ENCODE assay signal across 21 cellular contexts in genomic region chr1:2448098-2448445, GRCh38. TPM values are rescaled to one million over a fixed set of nuclear protein-coding genes. Genes with fewer than 3 reads are reported as not detected.
A peak's percentile ranks its signal among the peaks of the same experiment; 100 is the strongest.
DNase-seq lines count a peak whose midpoint lies in the region; ATAC-seq and TF ChIP-seq lines count a peak whose summit lies in the region.
"Had no signal": no experiment of that assay in that cellular context is flagged by ENCODE, and none has a peak within 500 bp of the region (broad histone marks: within the 10 kb centered on the region; RNA-seq: fewer than 3 reads in every experiment).

No MANE protein-coding gene starts in this region.

- H3K27ac ChIP-seq in CD8-positive, alpha-beta T cell (ENCODE audit: low read depth, low read length): no peak overlapping the region
- H3K27ac ChIP-seq in WERI-Rb-1: peak overlapping the region; percentile 31; the same call in 1 of the 2 replicates
- peak overlapping the region; percentile 77 for H3K27ac ChIP-seq in mesenchymal stem cell (ENCODE audit: low read length, poor library complexity, severe bottlenecking)
- no peak overlapping the region for H3K27ac ChIP-seq in endodermal cell (ENCODE audit: low read depth, low read length)
- H3K27ac ChIP-seq: esophagus squamous epithelium, HL-60, KMS-11, psoas muscle, stomach, uterus had no signal

- H3K9me3 Mint-ChIP-seq in CD8-positive, alpha-beta T cell: no peaks in the 10 kb centered on the region
- no peaks in the 10 kb centered on the region for H3K9me3 Mint-ChIP-seq in endodermal cell

- no peak overlapping the region for H2BK120ac ChIP-seq in mesenchymal stem cell (ENCODE audit: low read depth, low read length)

- ATAC-seq in CD8-positive, alpha-beta T cell: no peak
- ATAC-seq in HG03521 (IDR thresholded peaks at IDR 0.05; ENCODE audit: unreplicated experiment): no peak
- ATAC-seq: psoas muscle had no signal

- WGBS in mesenchymal stem cell: 56% methylated on average over 18 of the region's 18 CpGs
- WGBS in endodermal cell (ENCODE audit: insufficient coverage in 1 of 2, insufficient read length in 1 of 2), 2 experiments: 72 to 85% methylated on average over 17 to 18 of the region's 18 CpGs

- CTCF ChIA-PET in CD8-positive, alpha-beta T cell (lab: Charles Lee): no interaction called here

- intact Hi-C loops in CD8-positive, alpha-beta T cell (cut with DNase I, micrococcal nuclease): no loop called here

- no peak overlapping the region for H3K4me3 ChIP-seq in CD8-positive, alpha-beta T cell (ENCODE audit: low read depth, low read length)
- H3K4me3 ChIP-seq in WERI-Rb-1 (ENCODE audit: low read depth, low read length) (no peak overlapping the region), mesenchymal stem cell (ENCODE audit: insufficient read depth in 1 of 2, low read depth in 1 of 2, low read length in 2 of 2) (no peak overlapping the region), H7 (ENCODE audit: insufficient read depth, low read depth, low read length) (no peak overlapping the region), endodermal cell (ENCODE audit: low read length) (no peak overlapping the region)
- H3K4me3 ChIP-seq: esophagus squamous epithelium, psoas muscle, stomach, uterus had no signal

- H3K4ac ChIP-seq in mesenchymal stem cell (ENCODE audit: low read depth in 1 of 2, low read length in 2 of 2): no peak overlapping the region

- no peak overlapping the region for H4K8ac ChIP-seq in mesenchymal stem cell (ENCODE audit: low read length)

- H3K9me3 ChIP-seq in CD8-positive, alpha-beta T cell (ENCODE audit: low read length): no peaks in the 10 kb centered on the region
- H3K9me3 ChIP-seq in WERI-Rb-1 (ENCODE audit: severe bottlenecking): no peaks in the 10 kb centered on the region
- no peaks in the 10 kb centered on the region for H3K9me3 ChIP-seq in mesenchymal stem cell (ENCODE audit: control insufficient read depth, low read length)
- no peaks in the 10 kb centered on the region for H3K9me3 ChIP-seq in endodermal cell (ENCODE audit: control insufficient read depth, low read length)
- H3K9me3 ChIP-seq: esophagus squamous epithelium, psoas muscle, SK-N-SH, stomach, uterus had no signal

- DNase-seq in CD8-positive, alpha-beta T cell: no peak
- peak; percentile 42 for DNase-seq in LHCN-M2 (ENCODE audit: low read depth)
- DNase-seq in WERI-Rb-1: no peak
- DNase-seq in mesenchymal stem cell: no peak
- DNase-seq in glomerular visceral epithelial cell (ENCODE audit: extremely low spot score): no peak
- no peak for DNase-seq in H7
- no peak for DNase-seq in endodermal cell
- DNase-seq: activated gamma-delta T cell; aorta; esophagus squamous epithelium; kidney glomerular epithelial cell; NCI-H187; psoas muscle; SK-N-SH; stimulated activated CD4-positive, alpha-beta T cell treated with anti-CD3 and anti-CD28 coated beads, Interleukin-15, amount 100 ng/mL, for 24 hours; stomach; uterus had no signal

- H2BK12ac ChIP-seq in mesenchymal stem cell (ENCODE audit: low read length in 2 of 2): no peak overlapping the region

- H3K23ac ChIP-seq in mesenchymal stem cell (ENCODE audit: low read length in 2 of 2): no peak overlapping the region

- POLR2A ChIA-PET in CD8-positive, alpha-beta T cell (lab: Charles Lee): no interaction called here

- H3K27me3 ChIP-seq in CD8-positive, alpha-beta T cell (ENCODE audit: insufficient read depth, low read length): peaks cover 10% of the 10 kb centered on the region
- H3K27me3 ChIP-seq in WERI-Rb-1 (ENCODE audit: insufficient read depth, low read depth, severe bottlenecking) (peaks cover 9% of the 10 kb centered on the region), mesenchymal stem cell (ENCODE audit: control insufficient read depth in 1 of 2, insufficient read depth in 1 of 2, low read length in 2 of 2) (peaks cover 0 to 40% of the 10 kb centered on the region in 2 experiments), H7 (ENCODE audit: control insufficient read depth, insufficient read depth, low read length) (peaks cover 15% of the 10 kb centered on the region), endodermal cell (ENCODE audit: control insufficient read depth, insufficient read depth, low read length, poor library complexity, severe bottlenecking) (peaks cover 24% of the 10 kb centered on the region)

- no peaks in the 10 kb centered on the region for H3K36me3 Mint-ChIP-seq in CD8-positive, alpha-beta T cell
- H3K36me3 Mint-ChIP-seq in endodermal cell (ENCODE audit: low read depth): no peaks in the 10 kb centered on the region

- no peaks in the 10 kb centered on the region for H3K4me1 ChIP-seq in CD8-positive, alpha-beta T cell (ENCODE audit: insufficient read depth, low read length)
- peaks cover 90% of the 10 kb centered on the region for H3K4me1 ChIP-seq in mesenchymal stem cell (ENCODE audit: control insufficient read depth, insufficient read depth, low read depth, low read length)
- no peaks in the 10 kb centered on the region for H3K4me1 ChIP-seq in endodermal cell (ENCODE audit: control insufficient read depth, insufficient read depth, low read length)

- no peak overlapping the region for H2BK15ac ChIP-seq in mesenchymal stem cell (ENCODE audit: low read depth, poor library complexity, severe bottlenecking)

- no peak overlapping the region for H4K91ac ChIP-seq in mesenchymal stem cell (ENCODE audit: low read length)

- peak overlapping the region; percentile 5 for H3K4me2 ChIP-seq in mesenchymal stem cell (ENCODE audit: low read length, poor library complexity, severe bottlenecking)
- H3K4me2 ChIP-seq: KMS-11, SK-N-SH had no signal

- H3K27me3 Mint-ChIP-seq in CD8-positive, alpha-beta T cell (ENCODE audit: low read depth): peaks cover 7% of the 10 kb centered on the region
- H3K27me3 Mint-ChIP-seq in endodermal cell (ENCODE audit: insufficient read depth): peaks cover 20% of the 10 kb centered on the region

- no peak overlapping the region for H3K18ac ChIP-seq in mesenchymal stem cell (ENCODE audit: low read depth in 1 of 2, low read length in 2 of 2)

- peak overlapping the region; percentile 80 for H2AK5ac ChIP-seq in mesenchymal stem cell (ENCODE audit: low read length, severe bottlenecking)

- peak overlapping the region; percentile 49 for H3K27ac Mint-ChIP-seq in CD8-positive, alpha-beta T cell
- H3K27ac Mint-ChIP-seq in endodermal cell: no peak overlapping the region

- no peaks in the 10 kb centered on the region for H3K36me3 ChIP-seq in CD8-positive, alpha-beta T cell (ENCODE audit: insufficient read depth, low read length)
- H3K36me3 ChIP-seq in WERI-Rb-1 (no peaks in the 10 kb centered on the region), mesenchymal stem cell (ENCODE audit: control insufficient read depth in 1 of 2, insufficient read depth in 2 of 2, low read depth in 1 of 2, low read length in 2 of 2) (no peaks in the 10 kb centered on the region), H7 (replicated peaks; ENCODE audit: control insufficient read depth, insufficient read depth, low read length) (no peaks in the 10 kb centered on the region), endodermal cell (ENCODE audit: control insufficient read depth, insufficient read depth, low read length) (no peaks in the 10 kb centered on the region)
- H3K36me3 ChIP-seq: stomach, uterus had no signal

- no peak overlapping the region for H3K14ac ChIP-seq in mesenchymal stem cell (ENCODE audit: low read length in 2 of 2)

- peak overlapping the region; percentile 54 for H2BK5ac ChIP-seq in mesenchymal stem cell (ENCODE audit: low read depth, low read length, poor library complexity, severe bottlenecking)

- H2AFZ ChIP-seq in mesenchymal stem cell (ENCODE audit: low read depth, low read length): no peak overlapping the region

- H3K9ac ChIP-seq in mesenchymal stem cell (ENCODE audit: low read length) (no peak overlapping the region), endodermal cell (ENCODE audit: extremely low read depth, low read length, poor library complexity, severe bottlenecking) (no peak overlapping the region)
- H3K9ac ChIP-seq: KMS-11, SK-N-SH had no signal

- no peak overlapping the region for H3K4me3 Mint-ChIP-seq in CD8-positive, alpha-beta T cell
- no peak overlapping the region for H3K4me3 Mint-ChIP-seq in endodermal cell

- no peak for TF ChIP-seq CTCF in CD8-positive, alpha-beta T cell (IDR thresholded peaks at IDR 0.05)
- TF ChIP-seq CTCF in WERI-Rb-1 (IDR thresholded peaks at IDR 0.05; ENCODE audit: low read depth, low read length) (no peak), endodermal cell (conservative IDR thresholded peaks at IDR 0.05) (no peak)

- no peaks in the 10 kb centered on the region for H3K4me1 Mint-ChIP-seq in CD8-positive, alpha-beta T cell (ENCODE audit: low read depth)
- no peaks in the 10 kb centered on the region for H3K4me1 Mint-ChIP-seq in endodermal cell

- H3K79me1 ChIP-seq in mesenchymal stem cell (replicated peaks; ENCODE audit: low read length, poor library complexity, severe bottlenecking): no peaks in the 10 kb centered on the region

RNA-seq across cellular contexts. Expression of gene PLCH2, which starts 28.0 kb away (rescaled TPM):
- total RNA-seq in CD8-positive, alpha-beta T cell: 10 to 100 TPM; 17.9 to 19.1 TPM
- total RNA-seq in LHCN-M2 (2014; rRNA removed): 0.06 TPM in 1 of 2 replicates, not detected in the other
- 0.09 TPM for polyA plus RNA-seq in LHCN-M2 (2012)
- polyA plus RNA-seq in mesenchymal stem cell (2013, experiment 1 of 2): under 0.01 TPM
- not detected for polyA plus RNA-seq in mesenchymal stem cell (2013, experiment 2 of 2)
- 0.24 and 0.37 TPM in 2 replicates for total RNA-seq in H7 (2014; rRNA removed; shearing (Covaris generic))
- under 1 TPM; 0.18 to 0.31 TPM for total RNA-seq in endodermal cell
- 1.4 TPM for polyA plus RNA-seq in endodermal cell (2013, experiment 1 of 2)
- 0.99 TPM for polyA plus RNA-seq in endodermal cell (2013, experiment 2 of 2)
- total RNA-seq: NCI-H460 had no signal
- polyA plus RNA-seq: aorta had no signal

RNA-seq across cellular contexts. Expression of gene PEX10, which starts 35.7 kb away (rescaled TPM):
- total RNA-seq in CD8-positive, alpha-beta T cell: 10 to 100 TPM; 11.6 to 11.8 TPM
- total RNA-seq in LHCN-M2 (2014; rRNA removed): 47.9 and 51.6 TPM in 2 replicates
- 32.0 TPM for polyA plus RNA-seq in LHCN-M2 (2012)
- 10.6 TPM for polyA plus RNA-seq in mesenchymal stem cell (2013, experiment 1 of 2)
- polyA plus RNA-seq in mesenchymal stem cell (2013, experiment 2 of 2): 10.8 TPM
- 75.9 and 89.6 TPM in 2 replicates for total RNA-seq in H7 (2014; rRNA removed; shearing (Covaris generic))
- total RNA-seq in endodermal cell: 10 to 100 TPM; 35.6 TPM
- polyA plus RNA-seq in endodermal cell (2013, experiment 1 of 2): 25.1 TPM
- polyA plus RNA-seq in endodermal cell (2013, experiment 2 of 2): 23.8 TPM

RNA-seq across cellular contexts. Expression of gene RER1, which starts 56.4 kb away (rescaled TPM):
- 10 to 100 TPM; 54.6 to 58.7 TPM for total RNA-seq in CD8-positive, alpha-beta T cell
- total RNA-seq in LHCN-M2 (2014; rRNA removed) (97.2 and 104 TPM in 2 replicates), endodermal cell (100 to 1,000 TPM; 114 TPM)
- 189 TPM for polyA plus RNA-seq in LHCN-M2 (2012)
- 163 TPM for polyA plus RNA-seq in mesenchymal stem cell (2013, experiment 1 of 2)
- polyA plus RNA-seq in mesenchymal stem cell (2013, experiment 2 of 2): 180 TPM
- total RNA-seq in H7 (2014; rRNA removed; shearing (Covaris generic)): 95.4 and 133 TPM in 2 replicates
- 68.8 TPM for polyA plus RNA-seq in endodermal cell (2013, experiment 1 of 2)
- 63.1 TPM for polyA plus RNA-seq in endodermal cell (2013, experiment 2 of 2)

RNA-seq across cellular contexts. Expression of gene MORN1, which starts 56.7 kb away (rescaled TPM):
- 1 to 10 TPM; 4.9 to 5.0 TPM for total RNA-seq in CD8-positive, alpha-beta T cell
- total RNA-seq in LHCN-M2 (2014; rRNA removed) (4.9 and 7.5 TPM in 2 replicates), endodermal cell (10 to 100 TPM; 21.3 to 24.9 TPM)
- 4.7 TPM for polyA plus RNA-seq in LHCN-M2 (2012)
- 1.8 TPM for polyA plus RNA-seq in mesenchymal stem cell (2013, experiment 1 of 2)
- polyA plus RNA-seq in mesenchymal stem cell (2013, experiment 2 of 2): 1.7 TPM
- 12.7 and 14.3 TPM in 2 replicates for total RNA-seq in H7 (2014; rRNA removed; shearing (Covaris generic))
- polyA plus RNA-seq in endodermal cell (2013, experiment 1 of 2): 10.8 TPM
- 8.9 TPM for polyA plus RNA-seq in endodermal cell (2013, experiment 2 of 2)

Comparison
In these comparisons a context has a peak if more than half of its experiments do, and no peak if none do; other contexts are left out.
1. H3K27ac ChIP-seq: peak in WERI-Rb-1 (single experiment) and mesenchymal stem cell (single experiment); none in CD8-positive, alpha-beta T cell (single experiment) and endodermal cell (single experiment).
2. RNA of gene PLCH2, which starts 28.0 kb away (total RNA-seq): 17.9 to 19.1 TPM in CD8-positive, alpha-beta T cell; 0.18 to 0.31 TPM in endodermal cell, 0.24 to 0.37 TPM in H7 and 0.06 TPM in LHCN-M2; every median in the first group is over 10 times any median in the second.